ENCODE assay signal across 8 cellular contexts in genomic region chr7:155371884-155372781, GRCh38.
DNase-seq lines count a peak whose midpoint lies in the region; ATAC-seq lines count a peak whose summit lies in the region.

No MANE protein-coding gene starts in this region.

- peak; percentile 32 for DNase-seq in ELF-1 (ENCODE audit: low read depth, low spot score)
- peak; percentile 79 for DNase-seq in H7
- peak; percentile 36 for DNase-seq in activated naive CD8-positive, alpha-beta T cell treated with anti-CD3 and anti-CD28 coated beads, Interleukin-2, amount 50 U/mL, for 24 hours
- no peak for DNase-seq in natural killer cell treated with Interleukin-12 subunit alpha and Interleukin-12 subunit beta and Interleukin-15 and Interleukin-18, amount 100 ng/mL, for 72 hours (ENCODE audit: low spot score)
- no peak for DNase-seq in NCI-H1092 treated with DMSO at 0.1 percent for 48 hours (lab: John Stamatoyannopoulos, UW)
- DNase-seq in DMS53 treated with DMSO at 0.1 percent for 48 hours (lab: John Stamatoyannopoulos, UW; ENCODE audit: unreplicated experiment), result no peak

- H3K27ac Mint-ChIP-seq in activated naive CD8-positive, alpha-beta T cell treated with anti-CD3 and anti-CD28 coated beads, Interleukin-2, amount 50 U/mL, for 24 hours, result no peak overlapping the region
- no peak overlapping the region for H3K27ac Mint-ChIP-seq in natural killer cell treated with Interleukin-12 subunit alpha and Interleukin-12 subunit beta and Interleukin-15 and Interleukin-18, amount 100 ng/mL, for 72 hours

- peaks cover 26% of the 10 kb centered on the region for H3K4me1 Mint-ChIP-seq in activated naive CD8-positive, alpha-beta T cell treated with anti-CD3 and anti-CD28 coated beads, Interleukin-2, amount 50 U/mL, for 24 hours
- peaks cover 23 to 27% of the 10 kb centered on the region in 2 donors for H3K4me1 Mint-ChIP-seq in natural killer cell treated with Interleukin-12 subunit alpha and Interleukin-12 subunit beta and Interleukin-15 and Interleukin-18, amount 100 ng/mL, for 72 hours (ENCODE audit: low read depth in 2 of 2)

- ATAC-seq in activated naive CD8-positive, alpha-beta T cell treated with anti-CD3 and anti-CD28 coated beads, Interleukin-2, amount 50 U/mL, for 24 hours, result no peak
- ATAC-seq in natural killer cell treated with Interleukin-12 subunit alpha and Interleukin-12 subunit beta and Interleukin-15 and Interleukin-18, amount 100 ng/mL, for 72 hours, result peak; percentile 67 to 74
- no peak for ATAC-seq in HG02610 (IDR thresholded peaks at IDR 0.05; ENCODE audit: unreplicated experiment)
- ATAC-seq in GM21576 (IDR thresholded peaks at IDR 0.05; ENCODE audit: unreplicated experiment), result no peak

- no peak overlapping the region for H3K4me3 Mint-ChIP-seq in activated naive CD8-positive, alpha-beta T cell treated with anti-CD3 and anti-CD28 coated beads, Interleukin-2, amount 50 U/mL, for 24 hours
- H3K4me3 Mint-ChIP-seq in natural killer cell treated with Interleukin-12 subunit alpha and Interleukin-12 subunit beta and Interleukin-15 and Interleukin-18, amount 100 ng/mL, for 72 hours, result no peak overlapping the region

- H3K36me3 Mint-ChIP-seq in activated naive CD8-positive, alpha-beta T cell treated with anti-CD3 and anti-CD28 coated beads, Interleukin-2, amount 50 U/mL, for 24 hours (ENCODE audit: low read depth), result no peaks in the 10 kb centered on the region
- H3K36me3 Mint-ChIP-seq in natural killer cell treated with Interleukin-12 subunit alpha and Interleukin-12 subunit beta and Interleukin-15 and Interleukin-18, amount 100 ng/mL, for 72 hours, result peaks cover 5% of the 10 kb centered on the region

- H3K36me3 ChIP-seq in H7 (replicated peaks; ENCODE audit: control insufficient read depth, insufficient read depth, low read length), result no peaks in the 10 kb centered on the region

- peaks cover 64% of the 10 kb centered on the region for H3K27me3 Mint-ChIP-seq in activated naive CD8-positive, alpha-beta T cell treated with anti-CD3 and anti-CD28 coated beads, Interleukin-2, amount 50 U/mL, for 24 hours
- peaks cover 53 to 73% of the 10 kb centered on the region in 2 donors for H3K27me3 Mint-ChIP-seq in natural killer cell treated with Interleukin-12 subunit alpha and Interleukin-12 subunit beta and Interleukin-15 and Interleukin-18, amount 100 ng/mL, for 72 hours

- peaks cover 87% of the 10 kb centered on the region for H3K27me3 ChIP-seq in H7 (ENCODE audit: control insufficient read depth, insufficient read depth, low read length)

- no peaks in the 10 kb centered on the region for H3K9me3 Mint-ChIP-seq in activated naive CD8-positive, alpha-beta T cell treated with anti-CD3 and anti-CD28 coated beads, Interleukin-2, amount 50 U/mL, for 24 hours
- no peaks in the 10 kb centered on the region for H3K9me3 Mint-ChIP-seq in natural killer cell treated with Interleukin-12 subunit alpha and Interleukin-12 subunit beta and Interleukin-15 and Interleukin-18, amount 100 ng/mL, for 72 hours

- peak overlapping the region; percentile 16; the same call in 1 of the 2 replicates for H3K4me3 ChIP-seq in H7 (ENCODE audit: insufficient read depth, low read depth, low read length)

Comparison
In these comparisons a context has a peak if more than half of its experiments do, and no peak if none do; other contexts are left out.
1. DNase-seq: peak in ELF-1 (single experiment), H7 (single experiment) and activated naive CD8-positive, alpha-beta T cell treated with anti-CD3 and anti-CD28 coated beads, Interleukin-2, amount 50 U/mL, for 24 hours (single experiment); none in natural killer cell treated with Interleukin-12 subunit alpha and Interleukin-12 subunit beta and Interleukin-15 and Interleukin-18, amount 100 ng/mL, for 72 hours (single experiment), NCI-H1092 treated with DMSO at 0.1 percent for 48 hours (single experiment) and DMS53 treated with DMSO at 0.1 percent for 48 hours (single experiment).
2. ATAC-seq: peak in natural killer cell treated with Interleukin-12 subunit alpha and Interleukin-12 subunit beta and Interleukin-15 and Interleukin-18, amount 100 ng/mL, for 72 hours (2 of 2); none in activated naive CD8-positive, alpha-beta T cell treated with anti-CD3 and anti-CD28 coated beads, Interleukin-2, amount 50 U/mL, for 24 hours (single experiment), HG02610 (single experiment) and GM21576 (single experiment).